22 cellular contexts compared by ENCODE assay signal in genomic region chr4:78781086-78781630, GRCh38. TPM values are rescaled to one million over a fixed set of nuclear protein-coding genes. Genes with fewer than 3 reads are reported as not detected.
DNase-seq lines count a peak whose midpoint lies in the region; ATAC-seq, FAIRE-seq and TF ChIP-seq lines count a peak whose summit lies in the region.
"Had no signal": no experiment of that assay in that cellular context is flagged by ENCODE, and none has a peak within 500 bp of the region (broad histone marks: within the 10 kb centered on the region; RNA-seq: fewer than 3 reads in every experiment).

No MANE protein-coding gene starts in this region.

- peak; percentile 50 for FAIRE-seq in GM12891 (lab: Jason Lieb, UNC)
- FAIRE-seq: HepG2 had no signal

- H3K4me2 ChIP-seq in BLaER1 treated with 17β-estradiol and CSF1 and Interleukin-3, amounts not matched to agents 10 nM and 100 nM = peak overlapping the region; percentile 82 to 99 (median 91)

- no peak for ATAC-seq in HG03045 (IDR thresholded peaks at IDR 0.05; ENCODE audit: unreplicated experiment)
- ATAC-seq: HepG2, PC-3 had no signal

- peak overlapping the region in 6 of 11 experiments; percentile 3 to 99 (median 97); a peak in 8 of 22 replicates for H3K9ac ChIP-seq in BLaER1 treated with 17β-estradiol and CSF1 and Interleukin-3, amounts not matched to agents 10 nM and 100 nM

- H3K4me3 ChIP-seq in BLaER1 treated with 17β-estradiol and CSF1 and Interleukin-3, amounts not matched to agents 10 nM and 100 nM = peak overlapping the region in 8 of 10 experiments; percentile 2 to 97 (median 82); a peak in 14 of 20 replicates
- no peak overlapping the region for H3K4me3 ChIP-seq in fibroblast of mammary gland (ENCODE audit: control insufficient read depth, low read depth, low read length)

- peaks cover 22 to 83% (median 60%) of the 10 kb centered on the region in 11 experiments for H3K36me3 ChIP-seq in BLaER1 treated with 17β-estradiol and CSF1 and Interleukin-3, amounts not matched to agents 10 nM and 100 nM

- peaks cover 64 to 77% (median 68%) of the 10 kb centered on the region in 10 experiments for H3K4me1 ChIP-seq in BLaER1 treated with 17β-estradiol and CSF1 and Interleukin-3, amounts not matched to agents 10 nM and 100 nM

- H3K27me3 ChIP-seq in BLaER1 treated with 17β-estradiol and CSF1 and Interleukin-3, amounts not matched to agents 10 nM and 100 nM = no peaks in the 10 kb centered on the region

- DNase-seq in GM12891 (ENCODE audit: insufficient read length, low spot score) (no peak), OCI-M1 (lab: John Stamatoyannopoulos, UW) (peak; percentile 68), fibroblast of mammary gland (ENCODE audit: low read depth) (peak; percentile 23), kidney glomerular epithelial cell (lab: John Stamatoyannopoulos, UW) (no peak), NCI-H2081 (lab: John Stamatoyannopoulos, UW) (no peak)
- DNase-seq in activated CD8-positive, alpha-beta memory T cell treated with anti-CD3 and anti-CD28 coated beads, Interleukin-2, amount 50 U/mL, for 4 hours = no peak
- DNase-seq: ACHN; CD4-positive, CD25-positive, alpha-beta regulatory T cell; COR-L47; DMS 273 treated with DMSO at 0.1 percent for 48 hours; GDM1; KG1; NCI-H1048; NCI-H1436; NCI-H1930; NCI-H2227 treated with DMSO at 0.1 percent for 48 hours; NCI-H774; PC-3; T-helper 1 cell had no signal

- peaks cover 22 to 95% (median 87%) of the 10 kb centered on the region in 11 experiments for H4K20me1 ChIP-seq in BLaER1 treated with 17β-estradiol and CSF1 and Interleukin-3, amounts not matched to agents 10 nM and 100 nM

- peak overlapping the region in 7 of 11 experiments; percentile 16 to 100 (median 94); a peak in 9 of 22 replicates for H3K27ac ChIP-seq in BLaER1 treated with 17β-estradiol and CSF1 and Interleukin-3, amounts not matched to agents 10 nM and 100 nM

- TF ChIP-seq POLR2A in GM12891 (IDR thresholded peaks at IDR 0.05; ENCODE audit: low read depth, low read length) = no peak

- no peak for TF ChIP-seq CTCF in fibroblast of mammary gland (conservative IDR thresholded peaks at IDR 0.05; ENCODE audit: control insufficient read depth, insufficient read depth, low read depth, low read length)

- peaks cover 0 to 16% (median 11%) of the 10 kb centered on the region in 11 experiments; a peak in 10 of 22 replicates for H3K9me3 ChIP-seq in BLaER1 treated with 17β-estradiol and CSF1 and Interleukin-3, amounts not matched to agents 10 nM and 100 nM (replicated peaks in 1 of 11)

TF ChIP-seq in GM12891, 5 proteins besides CTCF, POLR2A, EP300 and RAD21:
- TF ChIP-seq POU2F2 (IDR thresholded peaks at IDR 0.05; ENCODE audit: low read depth, low read length) (no peak), SPI1 (IDR thresholded peaks at IDR 0.05; ENCODE audit: low read depth, low read length) (no peak), TAF1 (IDR thresholded peaks at IDR 0.05; ENCODE audit: low read depth, low read length) (no peak), PAX5 (IDR thresholded peaks at IDR 0.05; ENCODE audit: insufficient read depth, low read length, severe bottlenecking) (no peak), POLR2AphosphoS5 (IDR thresholded peaks at IDR 0.05; ENCODE audit: low read depth, low read length) (no peak)

RNA-seq across cellular contexts. Expression of gene BMP2K, which starts 5.0 kb away (rescaled TPM):
- polyA plus RNA-seq in GM12891 (2012; ENCODE audit: low read depth, missing spikeins) = 3.7 TPM

Comparison
In these comparisons a context has a peak if more than half of its experiments do, and no peak if none do; other contexts are left out.
1. DNase-seq: peak in OCI-M1 (single experiment) and fibroblast of mammary gland (single experiment); none in GM12891 (single experiment), activated CD8-positive, alpha-beta memory T cell treated with anti-CD3 and anti-CD28 coated beads, Interleukin-2, amount 50 U/mL, for 4 hours (single experiment), kidney glomerular epithelial cell (single experiment) and NCI-H2081 (0 of 2).